Comparison of ENCODE assay signal across 10 cellular contexts in genomic region chr2:12167525-12168317, GRCh38.
DNase-seq lines count a peak whose midpoint lies in the region; ATAC-seq, FAIRE-seq and TF ChIP-seq lines count a peak whose summit lies in the region.
"Had no signal": no experiment of that assay in that cellular context is flagged by ENCODE, and none has a peak within 500 bp of the region (broad histone marks: within the 10 kb centered on the region; RNA-seq: fewer than 3 reads in every experiment).

No MANE protein-coding gene starts in this region.

- peak overlapping the region; percentile 64; the same call in 1 of the 2 replicates for H2AFZ ChIP-seq in K562 (ENCODE audit: low read depth, low read length)

- no peaks in the 10 kb centered on the region for H3K4me1 Mint-ChIP-seq in MCF 10A (ENCODE audit: insufficient read depth, unreplicated experiment)

- in situ Hi-C loops in K562 (cut with MboI): loop anchor here (25.0 kb wide), 1 partner anchor 545 kb away; the partner anchor contains the start of gene TRIB2

- no peaks in the 10 kb centered on the region for H3K27me3 ChIP-seq in breast epithelium
- H3K27me3 ChIP-seq in K562 (ENCODE audit: control insufficient read depth in 2 of 2, insufficient read depth in 2 of 2, low read length in 2 of 2): no peaks in the 10 kb centered on the region
- H3K27me3 ChIP-seq in upper lobe of left lung: no peaks in the 10 kb centered on the region

- peak; percentile 11 for FAIRE-seq in K562 (lab: Jason Lieb, UNC)

- no peak for DNase-seq in breast epithelium (ENCODE audit: low spot score in 2 of 2)
- no peak for DNase-seq in MCF 10A (ENCODE audit: unreplicated experiment)
- peak in 2 of 4 experiments; percentile 57 to 62 for DNase-seq in K562 (ENCODE audit: extremely low read depth in 1 of 4, low spot score in 3 of 4)
- DNase-seq in medulla oblongata (ENCODE audit: extremely low spot score): peak; percentile 90
- peak in 1 of 2 donors; percentile 13 for DNase-seq in upper lobe of left lung
- no peak for DNase-seq in activated T-cell treated with anti-CD3 and anti-CD28 coated beads, Interleukin-2, amount 50 U/mL, for 1 hour
- no peak for DNase-seq in DMS114 treated with DMSO at 0.1 percent for 48 hours (lab: John Stamatoyannopoulos, UW; ENCODE audit: unreplicated experiment)
- DNase-seq in HuH-7.5 (ENCODE audit: low spot score): no peak
- DNase-seq: activated CD4-positive, alpha-beta memory T cell treated with anti-CD3 and anti-CD28 coated beads for 36 hours; NCI-H1105 had no signal

- ATAC-seq in K562: peak; percentile 94
- no peak for ATAC-seq in upper lobe of left lung (ENCODE audit: low FRiP score in 2 of 2)

- no peak for TF ChIP-seq POLR2A in breast epithelium (IDR thresholded peaks at IDR 0.05)
- TF ChIP-seq POLR2A in K562 (conservative IDR thresholded peaks at IDR 0.05): no peak
- no peak for TF ChIP-seq POLR2A in upper lobe of left lung (IDR thresholded peaks at IDR 0.05)

- H3K9me3 Mint-ChIP-seq in MCF 10A (ENCODE audit: unreplicated experiment): no peaks in the 10 kb centered on the region
- H3K9me3 Mint-ChIP-seq: activated CD4-positive, alpha-beta memory T cell treated with anti-CD3 and anti-CD28 coated beads for 36 hours had no signal

- POLR2A ChIA-PET in MCF 10A (lab: Yijun Ruan, JAX) (interaction anchor here (0.6 to 1.7 kb wide), 2 partner anchors 13 to 24 kb away, joined by 4 to 5 read pairs; no protein-coding TSS in a partner anchor), K562 (lab: Yijun Ruan, JAX) (interaction anchor here (0.8 to 1.3 kb wide), 2 partner anchors 15 to 223 kb away, joined by 3 read pairs; no protein-coding TSS in a partner anchor)

- H3K79me2 ChIP-seq in K562 (ENCODE audit: control insufficient read depth, insufficient read depth, low read length): no peaks in the 10 kb centered on the region

- H3K27ac ChIP-seq in breast epithelium (peak overlapping the region; percentile 85 to 86), K562 (ENCODE audit: extremely low read depth, low read depth, low read length) (no peak overlapping the region), upper lobe of left lung (peak overlapping the region in 3 of 4 donors; percentile 75 to 79 (median 76))

- H3K4me1 ChIP-seq in breast epithelium (peaks cover 9 to 13% of the 10 kb centered on the region in 2 donors), K562 (replicated peaks in 1 of 2; ENCODE audit: control insufficient read depth in 2 of 2, insufficient read depth in 2 of 2, low read length in 2 of 2) (peaks cover 12 to 17% of the 10 kb centered on the region in 2 experiments; a peak in 4 of 5 replicates), upper lobe of left lung (peaks cover 22 to 28% (median 25%) of the 10 kb centered on the region in 4 donors)

- H3K9ac ChIP-seq in K562 (ENCODE audit: insufficient read depth in 1 of 2, low read depth in 2 of 2, low read length in 2 of 2): no peak overlapping the region

- H3K9me3 ChIP-seq in breast epithelium (no peaks in the 10 kb centered on the region), K562 (replicated peaks; ENCODE audit: control insufficient read depth, insufficient read depth, low read depth, low read length) (no peaks in the 10 kb centered on the region), upper lobe of left lung (no peaks in the 10 kb centered on the region)

- TF ChIP-seq CTCF in breast epithelium (IDR thresholded peaks at IDR 0.05) (no peak), MCF 10A (IDR thresholded peaks at IDR 0.05; ENCODE audit: unreplicated experiment) (no peak), K562 (IDR thresholded peaks at IDR 0.05 in 2 of 3, conservative IDR thresholded peaks at IDR 0.05 in 1 of 3; ENCODE audit: insufficient read depth in 2 of 3, low read depth in 1 of 3, low read length in 3 of 3) (peak; percentile 67 to 68 (median 68)), upper lobe of left lung (IDR thresholded peaks at IDR 0.05) (peak in 3 of 6 experiments; percentile 23 to 41 (median 32))

- TF ChIP-seq RAD21 in K562 (CRISPR knock-in tag; conservative IDR thresholded peaks at IDR 0.05 in 1 of 2, IDR thresholded peaks at IDR 0.05 in 1 of 2): peak; percentile 63 to 84

- CTCF ChIA-PET in MCF 10A (lab: Yijun Ruan, JAX): interaction anchor here (0.7 to 0.8 kb wide), 2 partner anchors 367 to 550 kb away, joined by 3 to 4 read pairs; no protein-coding TSS in a partner anchor
- CTCF ChIA-PET in K562 (lab: Yijun Ruan, JAX; ENCODE audit: low intra/inter-chr PET ratio): no interaction called here

- H3K4me3 Mint-ChIP-seq in MCF 10A (ENCODE audit: unreplicated experiment): no peak overlapping the region
- H3K4me3 Mint-ChIP-seq: activated CD4-positive, alpha-beta memory T cell treated with anti-CD3 and anti-CD28 coated beads for 36 hours had no signal

- no peaks in the 10 kb centered on the region for H3K27me3 Mint-ChIP-seq in MCF 10A (ENCODE audit: insufficient read depth, unreplicated experiment)
- H3K27me3 Mint-ChIP-seq: activated CD4-positive, alpha-beta memory T cell treated with anti-CD3 and anti-CD28 coated beads for 36 hours had no signal

- no peak overlapping the region for H3K27ac Mint-ChIP-seq in MCF 10A (ENCODE audit: low read depth, unreplicated experiment)
- H3K27ac Mint-ChIP-seq: activated CD4-positive, alpha-beta memory T cell treated with anti-CD3 and anti-CD28 coated beads for 36 hours had no signal

- H3K4me2 ChIP-seq in K562 (ENCODE audit: insufficient read depth, low read length): no peak overlapping the region

- intact Hi-C loops in breast epithelium (cut with DNase I; ENCODE audit: low total_unique reads) (no loop called here), MCF 10A (cut with micrococcal nuclease) (no loop called here), K562 (cut with micrococcal nuclease) (loop anchor here (1.0 to 10.0 kb wide), 4 partner anchors 113 to 839 kb away; no protein-coding TSS in a partner anchor)

- no peaks in the 10 kb centered on the region for H3K36me3 Mint-ChIP-seq in MCF 10A (ENCODE audit: insufficient read depth, unreplicated experiment)
- H3K36me3 Mint-ChIP-seq: activated CD4-positive, alpha-beta memory T cell treated with anti-CD3 and anti-CD28 coated beads for 36 hours had no signal

- TF ChIP-seq EP300 in K562 (IDR thresholded peaks at IDR 0.05; ENCODE audit: low read length) (no peak), upper lobe of left lung (IDR thresholded peaks at IDR 0.05) (no peak)

- H3K4me3 ChIP-seq in breast epithelium: no peak overlapping the region
- H3K4me3 ChIP-seq in K562: no peak overlapping the region
- H3K4me3 ChIP-seq in upper lobe of left lung: no peak overlapping the region

- no peaks in the 10 kb centered on the region for H3K9me1 ChIP-seq in K562 (ENCODE audit: control insufficient read depth, insufficient read depth, low read length)

- H3K36me3 ChIP-seq in breast epithelium (no peaks in the 10 kb centered on the region), K562 (ENCODE audit: control insufficient read depth, insufficient read depth, low read length) (no peaks in the 10 kb centered on the region), upper lobe of left lung (no peaks in the 10 kb centered on the region)

- no TSS peak for BruUV-seq in MCF 10A (replicated peaks; lab: Mats Ljungman, UMichigan)
- BruUV-seq in K562 (replicated peaks; lab: Mats Ljungman, UMichigan): no TSS peak

- 63% methylated on average over 13 of the region's 13 CpGs for WGBS in K562 (ENCODE audit: insufficient coverage, low coverage, missing lambda C conversion rate)
- WGBS in upper lobe of left lung, 2 donors: 69 to 77% methylated on average over 13 of the region's 13 CpGs

- no peaks in the 10 kb centered on the region for H4K20me1 ChIP-seq in K562 (replicated peaks; ENCODE audit: control insufficient read depth, insufficient read depth, low read length)

TF ChIP-seq in K562, 482 proteins besides CTCF, POLR2A, EP300 and RAD21:
- TF ChIP-seq RCOR1 (IDR thresholded peaks at IDR 0.05; ENCODE audit: borderline replicate concordance in 1 of 2, low read depth in 2 of 2, low read length in 2 of 2) (peak in 1 of 2 experiments; percentile 17; a peak in 1 of 4 replicates), EP400 (IDR thresholded peaks at IDR 0.05) (no peak), CC2D1A (IDR thresholded peaks at IDR 0.05) (0 out of 2 replicates have a peak, but pooled peaks have one; percentile 16), NR2C1 (IDR thresholded peaks at IDR 0.05) (peak; percentile 71), NR2C1 (tag; IDR thresholded peaks at IDR 0.05) (peak; percentile 76), NR2C2 (CRISPR knock-in tag; IDR thresholded peaks at IDR 0.05) (no peak), NR2C2 (tag; IDR thresholded peaks at IDR 0.05) (peak; percentile 41; the same call in 1 of the 2 replicates), DEAF1 (CRISPR knock-in tag; IDR thresholded peaks at IDR 0.05) (peak; percentile 65), SMC3 (conservative IDR thresholded peaks at IDR 0.05; ENCODE audit: insufficient read depth, low read depth, low read length) (peak; percentile 44; the same call in 1 of the 2 replicates), TRIM28 (IDR thresholded peaks at IDR 0.05) (no peak), SOX6 (IDR thresholded peaks at IDR 0.05) (peak; percentile 85), SAFB (IDR thresholded peaks at IDR 0.05; ENCODE audit: borderline replicate concordance, low read depth, low read length) (no peak)
TF ChIP-seq in K562: peak in this region for 7.

Comparison
In these comparisons a context has a peak if more than half of its experiments do, and no peak if none do; other contexts are left out.
1. CTCF ChIP-seq: peak in K562 (3 of 3); none in breast epithelium (0 of 3) and MCF 10A (single experiment).